In the genomic region with DNA sequence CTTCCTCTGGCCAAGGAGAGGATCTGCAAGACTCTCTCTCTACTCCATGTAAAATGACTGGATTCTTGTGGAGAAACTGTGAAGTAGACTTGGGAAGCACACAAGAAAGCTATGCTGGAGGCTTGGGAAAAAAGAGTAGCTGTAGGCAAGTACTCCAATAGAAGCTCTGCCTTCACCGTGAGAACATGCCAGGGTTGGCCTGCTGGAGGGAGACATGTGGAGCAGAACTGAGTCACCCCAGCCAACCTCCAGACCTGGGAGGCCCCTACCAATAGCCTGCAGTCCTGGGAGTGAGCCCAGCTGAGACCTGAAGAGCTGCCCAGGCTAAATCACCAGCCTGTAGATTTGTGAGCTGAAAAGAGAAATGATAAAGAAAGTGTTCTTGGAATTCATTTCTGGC, we compare ENCODE assay signal across 15 cellular contexts.
DNase-seq lines count a peak whose midpoint lies in the region; ATAC-seq, FAIRE-seq and TF ChIP-seq lines count a peak whose summit lies in the region.
"Had no signal": no experiment of that assay in that cellular context is flagged by ENCODE, and none has a peak within 500 bp of the region (broad histone marks: within the 10 kb centered on the region; RNA-seq: fewer than 3 reads in every experiment).

No MANE protein-coding gene starts in this region.

- no peak overlapping the region for H3K4me3 ChIP-seq in heart left ventricle
- no peak overlapping the region for H3K4me3 ChIP-seq in bronchial epithelial cell (ENCODE audit: low read depth, low read length)
- no peak overlapping the region for H3K4me3 ChIP-seq in upper lobe of right lung
- H3K4me3 ChIP-seq: A549 had no signal

- H3K27me3 ChIP-seq in heart left ventricle (no peaks in the 10 kb centered on the region), bronchial epithelial cell (ENCODE audit: control insufficient read depth, insufficient read depth, low read length) (no peaks in the 10 kb centered on the region), upper lobe of right lung (no peaks in the 10 kb centered on the region)
- H3K27me3 ChIP-seq: neutrophil had no signal

- WGBS in heart left ventricle, 4 donors: 37 to 46% (median 43%) methylated on average over 1 of the region's 1 CpG

- no peaks in the 10 kb centered on the region for H3K36me3 ChIP-seq in heart left ventricle
- H3K36me3 ChIP-seq in bronchial epithelial cell (ENCODE audit: control insufficient read depth, insufficient read depth, low read length): no peaks in the 10 kb centered on the region
- no peaks in the 10 kb centered on the region for H3K36me3 ChIP-seq in upper lobe of right lung

- no peak overlapping the region for H3K27ac ChIP-seq in heart left ventricle
- H3K27ac ChIP-seq in upper lobe of right lung: no peak overlapping the region
- H3K27ac ChIP-seq: A549, neutrophil had no signal

- ATAC-seq in left cardiac atrium: peak; percentile 63 to 99
- ATAC-seq in heart left ventricle: no peak
- ATAC-seq in upper lobe of right lung: peak; percentile 51
- ATAC-seq in HG02759 (IDR thresholded peaks at IDR 0.05; ENCODE audit: unreplicated experiment): no peak
- ATAC-seq: A549 had no signal

- peaks cover 0 to 3% (median 0%) of the 10 kb centered on the region in 12 donors for H3K9me3 ChIP-seq in heart left ventricle
- H3K9me3 ChIP-seq in upper lobe of right lung: no peaks in the 10 kb centered on the region
- H3K9me3 ChIP-seq: neutrophil had no signal

- no peak for TF ChIP-seq POLR2A in heart left ventricle (IDR thresholded peaks at IDR 0.05)

- intact Hi-C loops in left cardiac atrium (cut with DNase I) (no loop called here), heart left ventricle (cut with DNase I) (no loop called here), upper lobe of right lung (cut with DNase I) (no loop called here)

- FAIRE-seq in bronchial epithelial cell (lab: Jason Lieb, UNC): no peak
- FAIRE-seq in urothelium cell line (lab: Jason Lieb, UNC): no peak
- FAIRE-seq: A549, endometrium, islet of Langerhans had no signal

- H3K4me1 ChIP-seq in heart left ventricle (no peaks in the 10 kb centered on the region), upper lobe of right lung (no peaks in the 10 kb centered on the region)
- H3K4me1 ChIP-seq: A549 had no signal

- no peak for TF ChIP-seq CTCF in heart left ventricle (IDR thresholded peaks at IDR 0.05)
- TF ChIP-seq CTCF in bronchial epithelial cell (IDR thresholded peaks at IDR 0.05; ENCODE audit: insufficient read depth, low read length, severe bottlenecking): no peak
- TF ChIP-seq CTCF in upper lobe of right lung (IDR thresholded peaks at IDR 0.05): no peak

- DNase-seq in left cardiac atrium (no peak), heart left ventricle (no peak), bronchial epithelial cell (ENCODE audit: low read depth) (peak; percentile 64), kidney glomerular epithelial cell (lab: John Stamatoyannopoulos, UW) (peak; percentile 3), upper lobe of right lung (no peak), urothelium cell line (ENCODE audit: low spot score) (no peak)
- DNase-seq in activated CD4-positive, alpha-beta T cell treated with anti-CD3 and anti-CD28 coated beads, Interleukin-2, amount 50 U/mL, for 1 hour: no peak
- DNase-seq: activated CD4-positive, alpha-beta T cell treated with anti-CD3 and anti-CD28 coated beads for 4 hours; NCI-H82; stimulated activated CD4-positive, alpha-beta T cell treated with anti-CD3 and anti-CD28 coated beads, Interleukin-2, amount 100 ng/mL, for 24 hours had no signal

Comparison
In these comparisons a context has a peak if more than half of its experiments do, and no peak if none do; other contexts are left out.
1. ATAC-seq: peak in left cardiac atrium (2 of 2) and upper lobe of right lung (single experiment); none in heart left ventricle (0 of 4) and HG02759 (single experiment).
2. DNase-seq: peak in bronchial epithelial cell (single experiment) and kidney glomerular epithelial cell (single experiment); none in left cardiac atrium (single experiment), heart left ventricle (0 of 5), upper lobe of right lung (single experiment), activated CD4-positive, alpha-beta T cell treated with anti-CD3 and anti-CD28 coated beads, Interleukin-2, amount 50 U/mL, for 1 hour (single experiment) and urothelium cell line (single experiment).